35 cellular contexts compared by ENCODE assay signal in the genomic region with DNA sequence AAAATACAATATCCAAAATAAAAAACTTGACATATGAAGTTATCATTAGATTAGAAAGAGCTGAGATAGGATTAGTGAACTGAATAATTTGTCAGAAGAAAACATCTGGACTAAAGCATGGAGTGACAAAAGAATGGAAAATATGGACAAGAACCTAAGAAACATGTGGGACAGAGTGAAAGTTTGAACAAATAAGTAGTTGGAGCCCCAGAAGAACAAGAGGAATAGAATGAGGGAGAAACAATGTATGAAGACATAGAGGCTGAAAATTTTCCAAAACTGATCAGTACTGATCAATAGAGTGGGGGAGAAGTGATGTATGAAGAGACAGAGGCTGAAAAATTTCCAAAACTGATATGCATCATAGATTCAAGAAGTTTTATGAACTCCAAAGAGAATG.
"Had no signal": no experiment of that assay in that cellular context is flagged by ENCODE, and none has a peak within 500 bp of the region (broad histone marks: within the 10 kb centered on the region; RNA-seq: fewer than 3 reads in every experiment).

No MANE protein-coding gene starts in this region.

- H3K4me3 ChIP-seq: MG63 had no signal

- H3K36me3 ChIP-seq: MG63 had no signal

- DNase-seq: Karpas-422, Kasumi-1, MG63, MM.1S, MV-4-11, NCI-H1048, NCI-H1092, NCI-H1092 treated with DMSO at 0.1 percent for 48 hours, NCI-H1105, NCI-H1105 treated with DMSO at 0.1 percent for 48 hours, NCI-H1417, NCI-H1417 treated with DMSO at 0.1 percent for 48 hours, NCI-H1436, NCI-H1436 treated with DMSO at 0.1 percent for 48 hours, NCI-H146, NCI-H1694, NCI-H1694 treated with DMSO at 0.1 percent for 48 hours, NCI-H187, NCI-H187 treated with DMSO at 0.1 percent for 48 hours, NCI-H1930, NCI-H2029, NCI-H2029 treated with DMSO at 0.1 percent for 48 hours, NCI-H2081, NCI-H2081 treated with DMSO at 0.1 percent for 48 hours, NCI-H2107, NCI-H2171, NCI-H2171 treated with DMSO at 0.1 percent for 48 hours, NCI-H2227 treated with DMSO at 0.1 percent for 48 hours, NCI-H226, NCI-H345, NCI-H446, NCI-H446 treated with DMSO at 0.1 percent for 48 hours, NCI-H510A, NCI-H510A treated with DMSO at 0.1 percent for 48 hours had no signal

- H3K9ac ChIP-seq: KMS-11 had no signal

- H3K4me2 ChIP-seq: KMS-11 had no signal

- H3K27ac ChIP-seq: KMS-11 had no signal

- H3K27me3 ChIP-seq: MG63 had no signal
